10 cellular contexts compared by ENCODE assay signal in genomic region chr11:122850076-122850631, GRCh38. TPM values are rescaled to one million over a fixed set of nuclear protein-coding genes. Genes with fewer than 3 reads are reported as not detected.
DNase-seq lines count a peak whose midpoint lies in the region; ATAC-seq and TF ChIP-seq lines count a peak whose summit lies in the region.
"Had no signal": no experiment of that assay in that cellular context is flagged by ENCODE, and none has a peak within 500 bp of the region (broad histone marks: within the 10 kb centered on the region; RNA-seq: fewer than 3 reads in every experiment).

No MANE protein-coding gene starts in this region.

- no peaks in the 10 kb centered on the region for H3K9me3 ChIP-seq in sigmoid colon
- no peaks in the 10 kb centered on the region for H3K9me3 ChIP-seq in Caco-2

- POLR2A ChIA-PET in Caco-2 (lab: Charles Lee): no interaction called here

- BruUV-seq in Caco-2 (replicated peaks; lab: Mats Ljungman, UMichigan): no TSS peak

- 58 to 64% methylated on average over 7 of the region's 7 CpGs for WGBS in sigmoid colon, 2 donors

- no peaks in the 10 kb centered on the region for H3K27me3 ChIP-seq in ACC112 (ENCODE audit: insufficient read depth, low read length)
- H3K27me3 ChIP-seq in sigmoid colon: peaks cover 0 to 9% (median 0%) of the 10 kb centered on the region in 3 donors
- no peaks in the 10 kb centered on the region; the same call in 1 of the 2 replicates for H3K27me3 ChIP-seq in Caco-2 (replicated peaks; ENCODE audit: control insufficient read depth, insufficient read depth, low read length)

- CTCF ChIA-PET in Caco-2 (lab: Charles Lee): interaction anchor here (0.6 kb wide), 1 partner anchor 18 kb away, joined by 3 read pairs; no protein-coding TSS in a partner anchor

- peaks cover 21% of the 10 kb centered on the region for H3K4me1 ChIP-seq in ACC112 (ENCODE audit: control insufficient read depth, insufficient read depth, low read length, unreplicated experiment)
- no peaks in the 10 kb centered on the region for H3K4me1 ChIP-seq in sigmoid colon
- H3K4me1 ChIP-seq in Caco-2: no peaks in the 10 kb centered on the region

- H3K36me3 Mint-ChIP-seq in activated T-helper 17 cell treated with anti-CD3 and anti-CD28 coated beads, Interleukin-2, amount 50 U/mL, for 72 hours (ENCODE audit: low read depth): no peaks in the 10 kb centered on the region
- H3K36me3 Mint-ChIP-seq in Caco-2 (ENCODE audit: insufficient read depth, unreplicated experiment): no peaks in the 10 kb centered on the region

- no peaks in the 10 kb centered on the region for H3K79me2 ChIP-seq in ACC112 (ENCODE audit: control insufficient read depth, insufficient read depth, low read length, unreplicated experiment)

- H3K4me3 ChIP-seq in ACC112 (ENCODE audit: low read depth, low read length) (no peak overlapping the region), sigmoid colon (no peak overlapping the region), Caco-2 (ENCODE audit: low read depth, low read length) (no peak overlapping the region)

- no peak for TF ChIP-seq POLR2A in sigmoid colon (IDR thresholded peaks at IDR 0.05)

- H3K4me3 Mint-ChIP-seq in activated T-helper 17 cell treated with anti-CD3 and anti-CD28 coated beads, Interleukin-2, amount 50 U/mL, for 72 hours: peak overlapping the region; percentile 5
- H3K4me3 Mint-ChIP-seq in Caco-2 (ENCODE audit: unreplicated experiment): no peak overlapping the region

- H3K4me1 Mint-ChIP-seq in activated T-helper 17 cell treated with anti-CD3 and anti-CD28 coated beads, Interleukin-2, amount 50 U/mL, for 72 hours: peaks cover 27% of the 10 kb centered on the region
- H3K4me1 Mint-ChIP-seq in Caco-2 (ENCODE audit: low read depth, unreplicated experiment): no peaks in the 10 kb centered on the region

- H3K27me3 Mint-ChIP-seq in activated T-helper 17 cell treated with anti-CD3 and anti-CD28 coated beads, Interleukin-2, amount 50 U/mL, for 72 hours: peaks cover 12% of the 10 kb centered on the region
- peaks cover 8% of the 10 kb centered on the region for H3K27me3 Mint-ChIP-seq in Caco-2 (ENCODE audit: insufficient read depth, unreplicated experiment)

- no peaks in the 10 kb centered on the region for H3K9me3 Mint-ChIP-seq in activated T-helper 17 cell treated with anti-CD3 and anti-CD28 coated beads, Interleukin-2, amount 50 U/mL, for 72 hours
- no peaks in the 10 kb centered on the region for H3K9me3 Mint-ChIP-seq in Caco-2 (ENCODE audit: unreplicated experiment)

- H3K27ac Mint-ChIP-seq in activated T-helper 17 cell treated with anti-CD3 and anti-CD28 coated beads, Interleukin-2, amount 50 U/mL, for 72 hours: peak overlapping the region; percentile 1
- H3K27ac Mint-ChIP-seq in Caco-2 (ENCODE audit: unreplicated experiment): no peak overlapping the region

- DNase-seq in HK-2 (ENCODE audit: unreplicated experiment) (peak; percentile 46), iris pigment epithelial cell (ENCODE audit: low read depth) (peak; percentile 33), sigmoid colon (no peak), Caco-2 (no peak), cerebellar nuclear complex (lab: John Stamatoyannopoulos, UW) (no peak)
- DNase-seq: NCI-H748 treated with DMSO at 0.1 percent for 48 hours had no signal

- H3K27ac ChIP-seq in ACC112 (ENCODE audit: low read depth, low read length) (no peak overlapping the region), sigmoid colon (no peak overlapping the region)

- no peaks in the 10 kb centered on the region for H3K36me3 ChIP-seq in ACC112 (ENCODE audit: insufficient read depth, low read length)
- H3K36me3 ChIP-seq in sigmoid colon: no peaks in the 10 kb centered on the region
- no peaks in the 10 kb centered on the region for H3K36me3 ChIP-seq in Caco-2 (ENCODE audit: control insufficient read depth, insufficient read depth, low read length)

- H2AFZ ChIP-seq in ACC112 (ENCODE audit: low read length, unreplicated experiment): peak overlapping the region; percentile 29

- ATAC-seq in activated T-helper 17 cell treated with anti-CD3 and anti-CD28 coated beads, Interleukin-2, amount 50 U/mL, for 72 hours (replicated peaks): peak; percentile 75
- no peak for ATAC-seq in HG03175 (IDR thresholded peaks at IDR 0.05; ENCODE audit: unreplicated experiment)

- TF ChIP-seq CTCF in sigmoid colon (IDR thresholded peaks at IDR 0.05) (no peak), Caco-2 (IDR thresholded peaks at IDR 0.05; ENCODE audit: insufficient read depth in 1 of 2, low read depth in 1 of 2, low read length in 1 of 2, severe bottlenecking in 1 of 2, unreplicated experiment in 1 of 2) (no peak)

- intact Hi-C loops in sigmoid colon (cut with DNase I): loop anchor here (5.0 kb wide), 3 partner anchors 53 to 268 kb away; no protein-coding TSS in a partner anchor
- intact Hi-C loops in Caco-2 (cut with micrococcal nuclease; ENCODE audit: unreplicated experiment): no loop called here

- TF ChIP-seq EP300 in sigmoid colon (IDR thresholded peaks at IDR 0.05): no peak

RNA-seq across cellular contexts. Expression of gene CRTAM, which starts 11.9 kb away (rescaled TPM):
- under 1 TPM in 1 of 2 donors, not detected in 1; 0.11 TPM for total RNA-seq in activated T-helper 17 cell treated with anti-CD3 and anti-CD28 coated beads, Interleukin-2, amount 50 U/mL, for 72 hours
- total RNA-seq in sigmoid colon: under 1 TPM in 1 of 4 donors, not detected in 3; 0.41 TPM
- polyA plus RNA-seq in sigmoid colon: 1 to 10 TPM in 1 of 3 donors, not detected in 2; 1.5 TPM
- total RNA-seq in Caco-2 (2022): not detected in 2 replicates
- total RNA-seq: G401 had no signal

RNA-seq across cellular contexts. Expression of gene JHY, which starts 32.4 kb away (rescaled TPM):
- 1 to 10 TPM; 1.2 to 1.5 TPM for total RNA-seq in activated T-helper 17 cell treated with anti-CD3 and anti-CD28 coated beads, Interleukin-2, amount 50 U/mL, for 72 hours
- 1 to 10 TPM; 5.8 to 8.9 (median 6.3) TPM for total RNA-seq in sigmoid colon
- polyA plus RNA-seq in sigmoid colon: 1 to 10 TPM in 2 of 3 donors, under 1 TPM in 1; 0.46 to 1.5 (median 1.2) TPM
- 0.26 and 0.34 TPM in 2 replicates for total RNA-seq in Caco-2 (2022)

Comparison
In these comparisons a context has a peak if more than half of its experiments do, and no peak if none do; other contexts are left out.
1. DNase-seq: peak in HK-2 (single experiment) and iris pigment epithelial cell (single experiment); none in sigmoid colon (single experiment), Caco-2 (0 of 2) and cerebellar nuclear complex (0 of 2).